Comparison of ENCODE assay signal across 1 cellular context in genomic region chr2:219116776-219117646, GRCh38.
A peak's percentile ranks its signal among the peaks of the same experiment; 100 is the strongest.
TF ChIP-seq lines count a peak whose summit lies in the region.

No MANE protein-coding gene starts in this region.

TF ChIP-seq in HepG2, 621 proteins besides CTCF, POLR2A, EP300 and RAD21 (continued from another document and continues in another):
- TF ChIP-seq ZNF687 (CRISPR knock-in tag; IDR thresholded peaks at IDR 0.05), result peak; percentile 32; the same call in 1 of the 2 replicates
- 0 out of 2 replicates have a peak, but pooled peaks have one; percentile 31 for TF ChIP-seq ZFP90 (CRISPR knock-in tag; IDR thresholded peaks at IDR 0.05; ENCODE audit: borderline replicate concordance)
- TF ChIP-seq GMEB2 (CRISPR knock-in tag; IDR thresholded peaks at IDR 0.05; ENCODE audit: low read depth), result no peak
- 0 out of 2 replicates have a peak, but pooled peaks have one; percentile 44 for TF ChIP-seq NFKBIZ (CRISPR knock-in tag; IDR thresholded peaks at IDR 0.05)
- TF ChIP-seq ISX (CRISPR knock-in tag; conservative IDR thresholded peaks at IDR 0.05), result no peak
- no peak for TF ChIP-seq ZNF790 (CRISPR knock-in tag; IDR thresholded peaks at IDR 0.05; ENCODE audit: borderline replicate concordance)
- TF ChIP-seq HMG20B (CRISPR knock-in tag; conservative IDR thresholded peaks at IDR 0.05), result 0 out of 2 replicates have a peak, but pooled peaks have one; percentile 68
- TF ChIP-seq MEF2D (CRISPR knock-in tag; IDR thresholded peaks at IDR 0.05), result peak; percentile 23; the same call in 1 of the 2 replicates
- peak; percentile 90 for TF ChIP-seq PAXIP1 (CRISPR knock-in tag; conservative IDR thresholded peaks at IDR 0.05)
- TF ChIP-seq SP140L (CRISPR knock-in tag; IDR thresholded peaks at IDR 0.05; ENCODE audit: borderline replicate concordance), result no peak
- no peak for TF ChIP-seq YY1 (IDR thresholded peaks at IDR 0.05; ENCODE audit: insufficient read depth, insufficient replicate concordance, low read depth, low read length)
- no peak for TF ChIP-seq LRRFIP1 (CRISPR knock-in tag; conservative IDR thresholded peaks at IDR 0.05)
- TF ChIP-seq HNF4G (IDR thresholded peaks at IDR 0.05; ENCODE audit: borderline replicate concordance, low read depth, low read length), result 0 out of 2 replicates have a peak, but pooled peaks have one; percentile 8
- no peak; the same call in 1 of the 2 replicates for TF ChIP-seq HNF4G (CRISPR knock-in tag; IDR thresholded peaks at IDR 0.05; ENCODE audit: borderline replicate concordance, low read depth)
- no peak for TF ChIP-seq ZSCAN29 (CRISPR knock-in tag; conservative IDR thresholded peaks at IDR 0.05)
- peak; percentile 58 for TF ChIP-seq ZNF781 (CRISPR knock-in tag; IDR thresholded peaks at IDR 0.05; ENCODE audit: borderline replicate concordance, not compliant biosample characterization)
- TF ChIP-seq ZNF224 (CRISPR knock-in tag; IDR thresholded peaks at IDR 0.05), result no peak
- TF ChIP-seq ZNF12 (CRISPR knock-in tag; IDR thresholded peaks at IDR 0.05), result no peak; the same call in 1 of the 2 replicates
- peak; percentile 58; the same call in 1 of the 2 replicates for TF ChIP-seq PITX1 (CRISPR knock-in tag; IDR thresholded peaks at IDR 0.05)
- TF ChIP-seq NFIC (IDR thresholded peaks at IDR 0.05; ENCODE audit: low read length), result peak; percentile 70; the same call in 1 of the 2 replicates
- no peak for TF ChIP-seq NFE2L2 (IDR thresholded peaks at IDR 0.05; ENCODE audit: low read length)
- TF ChIP-seq ZNF510 (CRISPR knock-in tag; IDR thresholded peaks at IDR 0.05; ENCODE audit: low read depth), result 0 out of 2 replicates have a peak, but pooled peaks have one; percentile 11
- peak; percentile 48; the same call in 1 of the 2 replicates for TF ChIP-seq FOXK1 (CRISPR knock-in tag; IDR thresholded peaks at IDR 0.05; ENCODE audit: borderline replicate concordance, low read depth)
- no peak for TF ChIP-seq ZNF142 (CRISPR knock-in tag; IDR thresholded peaks at IDR 0.05)
- TF ChIP-seq ZNF576 (CRISPR knock-in tag; IDR thresholded peaks at IDR 0.05), result no peak
- peak; percentile 37; the same call in 1 of the 2 replicates for TF ChIP-seq ZNF136 (CRISPR knock-in tag; IDR thresholded peaks at IDR 0.05; ENCODE audit: low read depth)
- peak; percentile 58; the same call in 1 of the 2 replicates for TF ChIP-seq ARID4A (CRISPR knock-in tag; IDR thresholded peaks at IDR 0.05; ENCODE audit: borderline replicate concordance)
- peak; percentile 62; the same call in 1 of the 2 replicates for TF ChIP-seq ZFX (CRISPR knock-in tag; IDR thresholded peaks at IDR 0.05; ENCODE audit: low read depth)
- TF ChIP-seq MIER3 (CRISPR knock-in tag; IDR thresholded peaks at IDR 0.05; ENCODE audit: borderline replicate concordance), result no peak
- TF ChIP-seq TP53 (CRISPR knock-in tag; conservative IDR thresholded peaks at IDR 0.05), result 0 out of 2 replicates have a peak, but pooled peaks have one; percentile 46
- 0 out of 2 replicates have a peak, but pooled peaks have one; percentile 34 for TF ChIP-seq ARNTL (CRISPR knock-in tag; IDR thresholded peaks at IDR 0.05)
- TF ChIP-seq BCL6 (CRISPR knock-in tag; IDR thresholded peaks at IDR 0.05), result peak; percentile 81
- no peak for TF ChIP-seq NR3C1 (CRISPR knock-in tag; IDR thresholded peaks at IDR 0.05)
